In the genomic region with DNA sequence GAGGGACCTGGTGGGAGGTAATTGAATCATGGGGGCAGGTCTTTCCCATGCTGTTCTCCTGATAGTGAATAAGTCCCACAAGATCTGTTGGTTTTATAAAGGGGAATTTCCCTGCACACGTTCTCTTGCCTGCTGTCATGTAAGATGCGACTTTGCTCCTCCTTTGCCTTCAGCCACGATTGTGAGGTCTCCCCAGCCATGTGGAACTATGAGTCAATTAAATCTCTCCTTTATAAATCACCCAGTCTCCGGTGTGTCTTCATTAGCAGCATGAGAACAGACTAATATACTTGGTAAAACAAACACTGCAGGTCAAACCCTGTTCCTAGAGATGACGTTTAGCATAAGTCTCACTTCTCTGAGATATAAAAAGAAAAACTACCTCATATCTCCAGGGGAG, we compare ENCODE assay signal across 19 cellular contexts.
DNase-seq lines count a peak whose midpoint lies in the region; ATAC-seq and TF ChIP-seq lines count a peak whose summit lies in the region.
"Had no signal": no experiment of that assay in that cellular context is flagged by ENCODE, and none has a peak within 500 bp of the region (broad histone marks: within the 10 kb centered on the region; RNA-seq: fewer than 3 reads in every experiment).

No MANE protein-coding gene starts in this region.

- no peak overlapping the region for H3K27ac Mint-ChIP-seq in MCF 10A (ENCODE audit: low read depth, unreplicated experiment)
- no peak overlapping the region for H3K27ac Mint-ChIP-seq in CD8-positive, alpha-beta T cell
- H3K27ac Mint-ChIP-seq in activated T-cell treated with anti-CD3 and anti-CD28 coated beads, Interleukin-2, amount 50 U/mL, for 72 hours, result no peak overlapping the region
- H3K27ac Mint-ChIP-seq: CD4-positive, alpha-beta memory T cell had no signal

- no peak overlapping the region for H3K4me2 ChIP-seq in mammary epithelial cell (ENCODE audit: insufficient read depth, low read depth, low read length)
- H3K4me2 ChIP-seq: BLaER1 had no signal

- ATAC-seq in GM21619 (IDR thresholded peaks at IDR 0.05; ENCODE audit: unreplicated experiment), result no peak
- ATAC-seq in CD8-positive, alpha-beta T cell, result no peak
- no peak for ATAC-seq in activated T-cell treated with anti-CD3 and anti-CD28 coated beads, Interleukin-2, amount 50 U/mL, for 72 hours (replicated peaks in 1 of 2)
- ATAC-seq: GM12878 had no signal

- H3K4me1 Mint-ChIP-seq in MCF 10A (ENCODE audit: insufficient read depth, unreplicated experiment), result peaks cover 5% of the 10 kb centered on the region
- no peaks in the 10 kb centered on the region for H3K4me1 Mint-ChIP-seq in CD8-positive, alpha-beta T cell (ENCODE audit: low read depth)
- no peaks in the 10 kb centered on the region for H3K4me1 Mint-ChIP-seq in activated T-cell treated with anti-CD3 and anti-CD28 coated beads, Interleukin-2, amount 50 U/mL, for 72 hours (ENCODE audit: low read depth)
- H3K4me1 Mint-ChIP-seq: CD14-positive monocyte; CD4-positive, alpha-beta memory T cell had no signal

- dilution Hi-C loops in mammary epithelial cell (cut with HindIII; ENCODE audit: low sequenced_read_pairs), result no loop called here

- WGBS in mammary epithelial cell (ENCODE audit: low coverage, missing lambda C conversion rate), result 89% methylated on average over 4 of the region's 5 CpGs
- 58% methylated on average over 5 of the region's 5 CpGs for WGBS in esophagus muscularis mucosa

- no peak overlapping the region for H2AFZ ChIP-seq in mammary epithelial cell (ENCODE audit: low read depth, low read length)
- H2AFZ ChIP-seq: GM23248 had no signal

- in situ Hi-C loops in mammary epithelial cell (cut with MboI; ENCODE audit: low sequenced_read_pairs in 2 of 2), result no loop called here

- H3K27me3 ChIP-seq in mammary epithelial cell (ENCODE audit: insufficient read depth, low read length) (no peaks in the 10 kb centered on the region), esophagus muscularis mucosa (peaks cover 0 to 13% (median 0%) of the 10 kb centered on the region in 4 donors), kidney epithelial cell (ENCODE audit: control insufficient read depth, insufficient read depth, low read length) (peaks cover 2% of the 10 kb centered on the region)
- H3K27me3 ChIP-seq in CD8-positive, alpha-beta T cell (ENCODE audit: insufficient read depth, low read length), result no peaks in the 10 kb centered on the region
- H3K27me3 ChIP-seq: BLaER1 had no signal

- no peaks in the 10 kb centered on the region for H3K79me2 ChIP-seq in mammary epithelial cell (ENCODE audit: insufficient read depth, low read length)

- H3K4me1 ChIP-seq in mammary epithelial cell (ENCODE audit: insufficient read depth, low read length) (peaks cover 20% of the 10 kb centered on the region), esophagus muscularis mucosa (no peaks in the 10 kb centered on the region)
- H3K4me1 ChIP-seq in CD8-positive, alpha-beta T cell (ENCODE audit: insufficient read depth, low read length), result no peaks in the 10 kb centered on the region
- H3K4me1 ChIP-seq: HAP-1 had no signal

- H3K27me3 Mint-ChIP-seq in MCF 10A (ENCODE audit: insufficient read depth, unreplicated experiment), result no peaks in the 10 kb centered on the region
- peaks cover 22% of the 10 kb centered on the region for H3K27me3 Mint-ChIP-seq in CD8-positive, alpha-beta T cell (ENCODE audit: low read depth)
- peaks cover 8% of the 10 kb centered on the region for H3K27me3 Mint-ChIP-seq in activated T-cell treated with anti-CD3 and anti-CD28 coated beads, Interleukin-2, amount 50 U/mL, for 72 hours (ENCODE audit: low read depth)

- TF ChIP-seq EP300 in esophagus muscularis mucosa (IDR thresholded peaks at IDR 0.05), result no peak

- H3K4me3 ChIP-seq in mammary epithelial cell (replicated peaks in 1 of 3; ENCODE audit: insufficient read depth in 1 of 3, low read depth in 2 of 3, low read length in 3 of 3) (no peak overlapping the region), esophagus muscularis mucosa (no peak overlapping the region), kidney epithelial cell (ENCODE audit: low read depth, low read length) (no peak overlapping the region)
- H3K4me3 ChIP-seq in CD8-positive, alpha-beta T cell (ENCODE audit: low read depth, low read length), result no peak overlapping the region
- H3K4me3 ChIP-seq: BLaER1, GM12878, GM23248, HAP-1 had no signal

- POLR2A ChIA-PET in MCF 10A (lab: Yijun Ruan, JAX), result no interaction called here
- POLR2A ChIA-PET in CD8-positive, alpha-beta T cell (lab: Charles Lee), result no interaction called here

- TF ChIP-seq CTCF in mammary epithelial cell (conservative IDR thresholded peaks at IDR 0.05 in 1 of 2, IDR thresholded peaks at IDR 0.05 in 1 of 2; ENCODE audit: extremely low read depth in 1 of 2, insufficient read depth in 1 of 2, low read depth in 1 of 2, low read length in 2 of 2) (no peak), MCF 10A (IDR thresholded peaks at IDR 0.05; ENCODE audit: unreplicated experiment) (no peak), esophagus muscularis mucosa (IDR thresholded peaks at IDR 0.05) (no peak), kidney epithelial cell (IDR thresholded peaks at IDR 0.05; ENCODE audit: insufficient read depth, low read length, poor library complexity, severe bottlenecking) (no peak)
- no peak for TF ChIP-seq CTCF in CD8-positive, alpha-beta T cell (IDR thresholded peaks at IDR 0.05)

- intact Hi-C loops in mammary epithelial cell (cut with micrococcal nuclease) (no loop called here), MCF 10A (cut with micrococcal nuclease) (no loop called here), esophagus muscularis mucosa (cut with DNase I) (no loop called here)
- intact Hi-C loops in CD8-positive, alpha-beta T cell (cut with DNase I, micrococcal nuclease), result no loop called here

- no peak for TF ChIP-seq POLR2A in esophagus muscularis mucosa (IDR thresholded peaks at IDR 0.05; ENCODE audit: low read depth)

- no peaks in the 10 kb centered on the region for H3K9me3 ChIP-seq in mammary epithelial cell (replicated peaks; ENCODE audit: insufficient read depth, low read length)
- no peaks in the 10 kb centered on the region for H3K9me3 ChIP-seq in esophagus muscularis mucosa
- H3K9me3 ChIP-seq in CD8-positive, alpha-beta T cell (ENCODE audit: low read length), result no peaks in the 10 kb centered on the region
- H3K9me3 ChIP-seq: BLaER1, HAP-1 had no signal

- no peaks in the 10 kb centered on the region for H4K20me1 ChIP-seq in mammary epithelial cell (ENCODE audit: insufficient read depth, low read length)
- H4K20me1 ChIP-seq: BLaER1 had no signal

- DNase-seq in mammary epithelial cell (peak; percentile 33), MCF 10A (ENCODE audit: unreplicated experiment) (no peak), esophagus muscularis mucosa (ENCODE audit: extremely low spot score) (peak; percentile 74), kidney epithelial cell (ENCODE audit: low read depth) (peak; percentile 25), NCI-H1694 (lab: John Stamatoyannopoulos, UW) (no peak)
- no peak for DNase-seq in CD8-positive, alpha-beta T cell
- DNase-seq in activated T-cell treated with anti-CD3 and anti-CD28 coated beads, Interleukin-2, amount 50 U/mL, for 72 hours, result no peak
- DNase-seq: 8988T; CD4-positive, alpha-beta memory T cell; DMS 273 treated with DMSO at 0.1 percent for 48 hours; DMS53; DND-41; EL; GM23248 had no signal

- no peak overlapping the region for H3K27ac ChIP-seq in mammary epithelial cell (ENCODE audit: insufficient read depth, low read depth, low read length)
- H3K27ac ChIP-seq in esophagus muscularis mucosa (replicated peaks in 1 of 4), result no peak overlapping the region
- H3K27ac ChIP-seq in CD8-positive, alpha-beta T cell (ENCODE audit: low read depth, low read length), result no peak overlapping the region
- H3K27ac ChIP-seq: BLaER1, GM23248 had no signal

- no peaks in the 10 kb centered on the region for H3K9me3 Mint-ChIP-seq in MCF 10A (ENCODE audit: unreplicated experiment)
- H3K9me3 Mint-ChIP-seq in CD8-positive, alpha-beta T cell, result no peaks in the 10 kb centered on the region
- no peaks in the 10 kb centered on the region for H3K9me3 Mint-ChIP-seq in activated T-cell treated with anti-CD3 and anti-CD28 coated beads, Interleukin-2, amount 50 U/mL, for 72 hours
- H3K9me3 Mint-ChIP-seq: CD14-positive monocyte; CD4-positive, alpha-beta memory T cell had no signal

- no peak overlapping the region for H3K9ac ChIP-seq in mammary epithelial cell (ENCODE audit: insufficient read depth, low read length)
- H3K9ac ChIP-seq: BLaER1, GM23248 had no signal

- no peak overlapping the region for H3K4me3 Mint-ChIP-seq in MCF 10A (ENCODE audit: unreplicated experiment)
- no peak overlapping the region for H3K4me3 Mint-ChIP-seq in CD8-positive, alpha-beta T cell
- H3K4me3 Mint-ChIP-seq in activated T-cell treated with anti-CD3 and anti-CD28 coated beads, Interleukin-2, amount 50 U/mL, for 72 hours, result no peak overlapping the region
- H3K4me3 Mint-ChIP-seq: CD14-positive monocyte; CD4-positive, alpha-beta memory T cell had no signal

- CTCF ChIA-PET in mammary epithelial cell (lab: Charles Lee; ENCODE audit: low non-redundant PET), result no interaction called here
- CTCF ChIA-PET in MCF 10A (lab: Yijun Ruan, JAX), result no interaction called here
- CTCF ChIA-PET in CD8-positive, alpha-beta T cell (lab: Charles Lee), result no interaction called here

- no TSS peak for BruUV-seq in mammary epithelial cell (replicated peaks; lab: Mats Ljungman, UMichigan)
- no TSS peak for BruUV-seq in MCF 10A (replicated peaks; lab: Mats Ljungman, UMichigan)

- H3K36me3 Mint-ChIP-seq in MCF 10A (ENCODE audit: insufficient read depth, unreplicated experiment), result no peaks in the 10 kb centered on the region
- no peaks in the 10 kb centered on the region for H3K36me3 Mint-ChIP-seq in CD8-positive, alpha-beta T cell
- H3K36me3 Mint-ChIP-seq in activated T-cell treated with anti-CD3 and anti-CD28 coated beads, Interleukin-2, amount 50 U/mL, for 72 hours (ENCODE audit: insufficient read depth in 2 of 2), result no peaks in the 10 kb centered on the region
- H3K36me3 Mint-ChIP-seq: CD14-positive monocyte; CD4-positive, alpha-beta memory T cell had no signal

- H3K36me3 ChIP-seq in mammary epithelial cell (ENCODE audit: insufficient read depth, low read length) (no peaks in the 10 kb centered on the region), esophagus muscularis mucosa (no peaks in the 10 kb centered on the region), kidney epithelial cell (ENCODE audit: control insufficient read depth, insufficient read depth, low read length) (no peaks in the 10 kb centered on the region)
- H3K36me3 ChIP-seq in CD8-positive, alpha-beta T cell (ENCODE audit: insufficient read depth, low read length), result no peaks in the 10 kb centered on the region
- H3K36me3 ChIP-seq: BLaER1, HAP-1 had no signal

Comparison
In these comparisons a context has a peak if more than half of its experiments do, and no peak if none do; other contexts are left out.
1. DNase-seq: peak in mammary epithelial cell (single experiment), esophagus muscularis mucosa (single experiment) and kidney epithelial cell (single experiment); none in MCF 10A (single experiment), NCI-H1694 (single experiment), CD8-positive, alpha-beta T cell (0 of 7) and activated T-cell treated with anti-CD3 and anti-CD28 coated beads, Interleukin-2, amount 50 U/mL, for 72 hours (0 of 2).